Comparison of ENCODE assay signal across 7 cellular contexts in the genomic region with DNA sequence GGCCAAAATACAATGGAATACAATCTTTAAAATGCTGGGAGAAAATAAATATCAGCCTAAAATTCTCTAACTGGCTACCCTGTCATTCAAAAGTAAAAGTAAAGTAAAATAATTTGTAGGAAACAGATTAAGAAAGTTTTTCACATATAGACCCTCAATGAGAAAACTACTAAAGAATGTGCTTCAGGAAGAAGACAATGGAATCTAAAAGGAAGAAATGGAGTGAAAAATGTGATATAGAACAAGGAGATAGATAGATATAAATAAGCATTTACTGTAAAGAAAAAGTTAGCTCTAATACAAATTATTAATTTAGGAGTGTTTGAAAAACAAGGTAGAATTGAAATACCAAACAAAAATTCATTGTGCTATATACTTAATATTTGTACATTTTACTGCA.
"Had no signal": no experiment of that assay in that cellular context is flagged by ENCODE, and none has a peak within 500 bp of the region (broad histone marks: within the 10 kb centered on the region; RNA-seq: fewer than 3 reads in every experiment).

No MANE protein-coding gene starts in this region.

- ATAC-seq: HepG2, K562 had no signal

- H3K27ac ChIP-seq: HL-60 had no signal

- FAIRE-seq: HepG2, HTR-8/SVneo, K562 had no signal

- DNase-seq: IMR-90, KBM-7, KG1 had no signal

- H3K4me3 ChIP-seq: K562 had no signal
